ENCODE assay signal across 1 cellular context in the genomic region with DNA sequence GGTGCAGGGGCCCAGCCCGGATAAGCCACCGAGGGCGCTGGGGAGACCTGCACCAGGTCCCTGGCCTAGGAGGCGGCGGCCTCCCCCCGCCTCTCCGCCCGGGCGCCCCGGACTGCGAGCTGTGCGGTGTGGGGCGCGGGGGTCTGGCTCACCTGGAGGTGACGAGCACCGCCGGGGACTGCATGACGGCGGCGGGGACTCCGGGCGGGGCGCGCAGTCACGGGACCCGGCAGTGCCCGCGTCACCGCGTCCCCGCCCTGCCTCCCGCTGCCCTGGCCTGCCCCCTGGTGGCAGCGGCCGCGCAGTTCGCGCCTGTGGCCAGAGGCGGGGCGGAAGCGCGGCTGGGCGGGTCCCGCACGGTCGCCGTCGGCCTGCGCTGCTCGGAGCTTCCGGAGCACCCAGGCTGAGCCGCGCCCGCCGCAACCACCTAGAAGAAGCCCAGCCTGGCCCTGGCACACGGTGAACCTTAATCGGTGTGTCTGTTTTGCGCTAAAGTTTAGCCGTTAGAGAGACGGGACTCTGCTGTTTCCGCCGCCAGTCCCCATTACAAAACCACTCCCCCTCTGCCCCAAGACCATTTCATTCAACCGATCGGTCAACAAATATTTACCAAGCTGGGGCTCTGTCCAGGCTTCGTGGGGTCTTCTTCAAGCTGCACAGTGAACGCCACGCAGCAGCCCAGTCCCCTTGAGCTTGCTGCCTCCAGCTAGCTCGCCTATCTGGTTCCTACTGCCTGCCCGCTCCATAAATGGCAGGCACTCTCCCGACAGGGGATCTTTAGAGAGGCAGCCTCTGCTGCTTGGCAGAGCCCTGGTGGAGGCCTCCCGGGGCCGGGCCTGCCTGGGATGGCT.
TF ChIP-seq lines count a peak whose summit lies in the region.

A gene with protein sequence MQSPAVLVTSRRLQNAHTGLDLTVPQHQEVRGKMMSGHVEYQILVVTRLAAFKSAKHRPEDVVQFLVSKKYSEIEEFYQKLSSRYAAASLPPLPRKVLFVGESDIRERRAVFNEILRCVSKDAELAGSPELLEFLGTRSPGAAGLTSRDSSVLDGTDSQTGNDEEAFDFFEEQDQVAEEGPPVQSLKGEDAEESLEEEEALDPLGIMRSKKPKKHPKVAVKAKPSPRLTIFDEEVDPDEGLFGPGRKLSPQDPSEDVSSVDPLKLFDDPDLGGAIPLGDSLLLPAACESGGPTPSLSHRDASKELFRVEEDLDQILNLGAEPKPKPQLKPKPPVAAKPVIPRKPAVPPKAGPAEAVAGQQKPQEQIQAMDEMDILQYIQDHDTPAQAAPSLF (minus strand): TSS at position 219 of the 851 bp plus-strand sequence. CDS start 35 bp downstream, at position 184.

TF ChIP-seq in HepG2, 621 proteins besides CTCF, POLR2A, EP300 and RAD21 (continued from another document and continues in another):
- TF ChIP-seq, protein P1, sequence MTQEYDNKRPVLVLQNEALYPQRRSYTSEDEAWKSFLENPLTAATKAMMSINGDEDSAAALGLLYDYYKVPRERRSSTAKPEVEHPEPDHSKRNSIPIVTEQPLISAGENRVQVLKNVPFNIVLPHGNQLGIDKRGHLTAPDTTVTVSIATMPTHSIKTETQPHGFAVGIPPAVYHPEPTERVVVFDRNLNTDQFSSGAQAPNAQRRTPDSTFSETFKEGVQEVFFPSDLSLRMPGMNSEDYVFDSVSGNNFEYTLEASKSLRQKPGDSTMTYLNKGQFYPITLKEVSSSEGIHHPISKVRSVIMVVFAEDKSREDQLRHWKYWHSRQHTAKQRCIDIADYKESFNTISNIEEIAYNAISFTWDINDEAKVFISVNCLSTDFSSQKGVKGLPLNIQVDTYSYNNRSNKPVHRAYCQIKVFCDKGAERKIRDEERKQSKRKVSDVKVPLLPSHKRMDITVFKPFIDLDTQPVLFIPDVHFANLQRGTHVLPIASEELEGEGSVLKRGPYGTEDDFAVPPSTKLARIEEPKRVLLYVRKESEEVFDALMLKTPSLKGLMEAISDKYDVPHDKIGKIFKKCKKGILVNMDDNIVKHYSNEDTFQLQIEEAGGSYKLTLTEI (CRISPR knock-in tag; conservative IDR thresholded peaks at IDR 0.05), result no peak
- TF ChIP-seq RCOR2 (CRISPR knock-in tag; IDR thresholded peaks at IDR 0.05) (no peak), JARID2 (CRISPR knock-in tag; IDR thresholded peaks at IDR 0.05; ENCODE audit: insufficient replicate concordance) (peak; percentile 80), ZNF331 (CRISPR knock-in tag; IDR thresholded peaks at IDR 0.05) (peak; percentile 87), FOXK2 (IDR thresholded peaks at IDR 0.05) (no peak), ARNT (IDR thresholded peaks at IDR 0.05) (no peak), ZNF468 (CRISPR knock-in tag; IDR thresholded peaks at IDR 0.05) (no peak), REPIN1 (CRISPR knock-in tag; IDR thresholded peaks at IDR 0.05; ENCODE audit: borderline replicate concordance, low read depth) (peak; percentile 44; the same call in 1 of the 2 replicates), FOXC1 (CRISPR knock-in tag; IDR thresholded peaks at IDR 0.05; ENCODE audit: borderline replicate concordance) (peak; percentile 89), NFKBIZ (CRISPR knock-in tag; IDR thresholded peaks at IDR 0.05) (peak; percentile 73; the same call in 1 of the 2 replicates), REL (CRISPR knock-in tag; conservative IDR thresholded peaks at IDR 0.05) (peak; percentile 76; the same call in 1 of the 2 replicates), FOXA3 (CRISPR knock-in tag; IDR thresholded peaks at IDR 0.05) (peak; percentile 56; the same call in 1 of the 2 replicates), SRSF4 (IDR thresholded peaks at IDR 0.05; ENCODE audit: low read depth, low read length, poor library complexity, severe bottlenecking) (no peak), MXI1 (IDR thresholded peaks at IDR 0.05; ENCODE audit: borderline replicate concordance, low read depth, low read length) (peak; percentile 77; the same call in 1 of the 3 replicates), NFE2L2 (IDR thresholded peaks at IDR 0.05; ENCODE audit: low read length) (no peak), HHEX (CRISPR knock-in tag; IDR thresholded peaks at IDR 0.05) (no peak), GTF3A (CRISPR knock-in tag; conservative IDR thresholded peaks at IDR 0.05) (no peak; the same call in 1 of the 2 replicates), BCL6 (CRISPR knock-in tag; IDR thresholded peaks at IDR 0.05) (peak; percentile 13; the same call in 1 of the 2 replicates), CENPT (CRISPR knock-in tag; IDR thresholded peaks at IDR 0.05; ENCODE audit: low read depth) (no peak; the same call in 1 of the 2 replicates), YEATS4 (CRISPR knock-in tag; IDR thresholded peaks at IDR 0.05; ENCODE audit: borderline replicate concordance) (peak; percentile 97), NFYB (CRISPR knock-in tag; IDR thresholded peaks at IDR 0.05) (no peak), NCOA2 (CRISPR knock-in tag; IDR thresholded peaks at IDR 0.05) (peak; percentile 26), ZNF572 (CRISPR knock-in tag; IDR thresholded peaks at IDR 0.05) (peak; percentile 33; the same call in 1 of the 2 replicates), PAF1 (CRISPR knock-in tag; IDR thresholded peaks at IDR 0.05) (no peak), SKI (IDR thresholded peaks at IDR 0.05; ENCODE audit: partially characterized antibody) (peak; percentile 77), NRL (CRISPR knock-in tag; IDR thresholded peaks at IDR 0.05; ENCODE audit: borderline replicate concordance) (no peak)
- TF ChIP-seq, protein P2, sequence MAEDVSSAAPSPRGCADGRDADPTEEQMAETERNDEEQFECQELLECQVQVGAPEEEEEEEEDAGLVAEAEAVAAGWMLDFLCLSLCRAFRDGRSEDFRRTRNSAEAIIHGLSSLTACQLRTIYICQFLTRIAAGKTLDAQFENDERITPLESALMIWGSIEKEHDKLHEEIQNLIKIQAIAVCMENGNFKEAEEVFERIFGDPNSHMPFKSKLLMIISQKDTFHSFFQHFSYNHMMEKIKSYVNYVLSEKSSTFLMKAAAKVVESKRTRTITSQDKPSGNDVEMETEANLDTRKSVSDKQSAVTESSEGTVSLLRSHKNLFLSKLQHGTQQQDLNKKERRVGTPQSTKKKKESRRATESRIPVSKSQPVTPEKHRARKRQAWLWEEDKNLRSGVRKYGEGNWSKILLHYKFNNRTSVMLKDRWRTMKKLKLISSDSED (CRISPR knock-in tag; IDR thresholded peaks at IDR 0.05), result no peak
- TF ChIP-seq, protein P3, sequence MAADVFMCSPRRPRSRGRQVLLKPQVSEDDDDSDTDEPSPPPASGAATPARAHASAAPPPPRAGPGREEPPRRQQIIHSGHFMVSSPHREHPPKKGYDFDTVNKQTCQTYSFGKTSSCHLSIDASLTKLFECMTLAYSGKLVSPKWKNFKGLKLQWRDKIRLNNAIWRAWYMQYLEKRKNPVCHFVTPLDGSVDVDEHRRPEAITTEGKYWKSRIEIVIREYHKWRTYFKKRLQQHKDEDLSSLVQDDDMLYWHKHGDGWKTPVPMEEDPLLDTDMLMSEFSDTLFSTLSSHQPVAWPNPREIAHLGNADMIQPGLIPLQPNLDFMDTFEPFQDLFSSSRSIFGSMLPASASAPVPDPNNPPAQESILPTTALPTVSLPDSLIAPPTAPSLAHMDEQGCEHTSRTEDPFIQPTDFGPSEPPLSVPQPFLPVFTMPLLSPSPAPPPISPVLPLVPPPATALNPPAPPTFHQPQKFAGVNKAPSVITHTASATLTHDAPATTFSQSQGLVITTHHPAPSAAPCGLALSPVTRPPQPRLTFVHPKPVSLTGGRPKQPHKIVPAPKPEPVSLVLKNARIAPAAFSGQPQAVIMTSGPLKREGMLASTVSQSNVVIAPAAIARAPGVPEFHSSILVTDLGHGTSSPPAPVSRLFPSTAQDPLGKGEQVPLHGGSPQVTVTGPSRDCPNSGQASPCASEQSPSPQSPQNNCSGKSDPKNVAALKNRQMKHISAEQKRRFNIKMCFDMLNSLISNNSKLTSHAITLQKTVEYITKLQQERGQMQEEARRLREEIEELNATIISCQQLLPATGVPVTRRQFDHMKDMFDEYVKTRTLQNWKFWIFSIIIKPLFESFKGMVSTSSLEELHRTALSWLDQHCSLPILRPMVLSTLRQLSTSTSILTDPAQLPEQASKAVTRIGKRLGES (CRISPR knock-in tag; IDR thresholded peaks at IDR 0.05; ENCODE audit: borderline replicate concordance), result peak; percentile 19; the same call in 1 of the 2 replicates
- TF ChIP-seq, protein P4, sequence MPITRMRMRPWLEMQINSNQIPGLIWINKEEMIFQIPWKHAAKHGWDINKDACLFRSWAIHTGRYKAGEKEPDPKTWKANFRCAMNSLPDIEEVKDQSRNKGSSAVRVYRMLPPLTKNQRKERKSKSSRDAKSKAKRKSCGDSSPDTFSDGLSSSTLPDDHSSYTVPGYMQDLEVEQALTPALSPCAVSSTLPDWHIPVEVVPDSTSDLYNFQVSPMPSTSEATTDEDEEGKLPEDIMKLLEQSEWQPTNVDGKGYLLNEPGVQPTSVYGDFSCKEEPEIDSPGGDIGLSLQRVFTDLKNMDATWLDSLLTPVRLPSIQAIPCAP (CRISPR knock-in tag; IDR thresholded peaks at IDR 0.05; ENCODE audit: low read depth), result no peak
- TF ChIP-seq, protein P5, sequence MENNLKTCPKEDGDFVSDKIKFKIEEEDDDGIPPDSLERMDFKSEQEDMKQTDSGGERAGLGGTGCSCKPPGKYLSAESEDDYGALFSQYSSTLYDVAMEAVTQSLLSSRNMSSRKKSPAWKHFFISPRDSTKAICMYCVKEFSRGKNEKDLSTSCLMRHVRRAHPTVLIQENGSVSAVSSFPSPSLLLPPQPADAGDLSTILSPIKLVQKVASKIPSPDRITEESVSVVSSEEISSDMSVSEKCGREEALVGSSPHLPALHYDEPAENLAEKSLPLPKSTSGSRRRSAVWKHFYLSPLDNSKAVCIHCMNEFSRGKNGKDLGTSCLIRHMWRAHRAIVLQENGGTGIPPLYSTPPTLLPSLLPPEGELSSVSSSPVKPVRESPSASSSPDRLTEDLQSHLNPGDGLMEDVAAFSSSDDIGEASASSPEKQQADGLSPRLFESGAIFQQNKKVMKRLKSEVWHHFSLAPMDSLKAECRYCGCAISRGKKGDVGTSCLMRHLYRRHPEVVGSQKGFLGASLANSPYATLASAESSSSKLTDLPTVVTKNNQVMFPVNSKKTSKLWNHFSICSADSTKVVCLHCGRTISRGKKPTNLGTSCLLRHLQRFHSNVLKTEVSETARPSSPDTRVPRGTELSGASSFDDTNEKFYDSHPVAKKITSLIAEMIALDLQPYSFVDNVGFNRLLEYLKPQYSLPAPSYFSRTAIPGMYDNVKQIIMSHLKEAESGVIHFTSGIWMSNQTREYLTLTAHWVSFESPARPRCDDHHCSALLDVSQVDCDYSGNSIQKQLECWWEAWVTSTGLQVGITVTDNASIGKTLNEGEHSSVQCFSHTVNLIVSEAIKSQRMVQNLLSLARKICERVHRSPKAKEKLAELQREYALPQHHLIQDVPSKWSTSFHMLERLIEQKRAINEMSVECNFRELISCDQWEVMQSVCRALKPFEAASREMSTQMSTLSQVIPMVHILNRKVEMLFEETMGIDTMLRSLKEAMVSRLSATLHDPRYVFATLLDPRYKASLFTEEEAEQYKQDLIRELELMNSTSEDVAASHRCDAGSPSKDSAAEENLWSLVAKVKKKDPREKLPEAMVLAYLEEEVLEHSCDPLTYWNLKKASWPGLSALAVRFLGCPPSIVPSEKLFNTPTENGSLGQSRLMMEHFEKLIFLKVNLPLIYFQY (CRISPR knock-in tag; IDR thresholded peaks at IDR 0.05; ENCODE audit: borderline replicate concordance), result peak; percentile 34; the same call in 1 of the 2 replicates
- TF ChIP-seq, protein P6, sequence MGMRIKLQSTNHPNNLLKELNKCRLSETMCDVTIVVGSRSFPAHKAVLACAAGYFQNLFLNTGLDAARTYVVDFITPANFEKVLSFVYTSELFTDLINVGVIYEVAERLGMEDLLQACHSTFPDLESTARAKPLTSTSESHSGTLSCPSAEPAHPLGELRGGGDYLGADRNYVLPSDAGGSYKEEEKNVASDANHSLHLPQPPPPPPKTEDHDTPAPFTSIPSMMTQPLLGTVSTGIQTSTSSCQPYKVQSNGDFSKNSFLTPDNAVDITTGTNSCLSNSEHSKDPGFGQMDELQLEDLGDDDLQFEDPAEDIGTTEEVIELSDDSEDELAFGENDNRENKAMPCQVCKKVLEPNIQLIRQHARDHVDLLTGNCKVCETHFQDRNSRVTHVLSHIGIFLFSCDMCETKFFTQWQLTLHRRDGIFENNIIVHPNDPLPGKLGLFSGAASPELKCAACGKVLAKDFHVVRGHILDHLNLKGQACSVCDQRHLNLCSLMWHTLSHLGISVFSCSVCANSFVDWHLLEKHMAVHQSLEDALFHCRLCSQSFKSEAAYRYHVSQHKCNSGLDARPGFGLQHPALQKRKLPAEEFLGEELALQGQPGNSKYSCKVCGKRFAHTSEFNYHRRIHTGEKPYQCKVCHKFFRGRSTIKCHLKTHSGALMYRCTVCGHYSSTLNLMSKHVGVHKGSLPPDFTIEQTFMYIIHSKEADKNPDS (CRISPR knock-in tag; IDR thresholded peaks at IDR 0.05), result no peak
- TF ChIP-seq, protein P7, sequence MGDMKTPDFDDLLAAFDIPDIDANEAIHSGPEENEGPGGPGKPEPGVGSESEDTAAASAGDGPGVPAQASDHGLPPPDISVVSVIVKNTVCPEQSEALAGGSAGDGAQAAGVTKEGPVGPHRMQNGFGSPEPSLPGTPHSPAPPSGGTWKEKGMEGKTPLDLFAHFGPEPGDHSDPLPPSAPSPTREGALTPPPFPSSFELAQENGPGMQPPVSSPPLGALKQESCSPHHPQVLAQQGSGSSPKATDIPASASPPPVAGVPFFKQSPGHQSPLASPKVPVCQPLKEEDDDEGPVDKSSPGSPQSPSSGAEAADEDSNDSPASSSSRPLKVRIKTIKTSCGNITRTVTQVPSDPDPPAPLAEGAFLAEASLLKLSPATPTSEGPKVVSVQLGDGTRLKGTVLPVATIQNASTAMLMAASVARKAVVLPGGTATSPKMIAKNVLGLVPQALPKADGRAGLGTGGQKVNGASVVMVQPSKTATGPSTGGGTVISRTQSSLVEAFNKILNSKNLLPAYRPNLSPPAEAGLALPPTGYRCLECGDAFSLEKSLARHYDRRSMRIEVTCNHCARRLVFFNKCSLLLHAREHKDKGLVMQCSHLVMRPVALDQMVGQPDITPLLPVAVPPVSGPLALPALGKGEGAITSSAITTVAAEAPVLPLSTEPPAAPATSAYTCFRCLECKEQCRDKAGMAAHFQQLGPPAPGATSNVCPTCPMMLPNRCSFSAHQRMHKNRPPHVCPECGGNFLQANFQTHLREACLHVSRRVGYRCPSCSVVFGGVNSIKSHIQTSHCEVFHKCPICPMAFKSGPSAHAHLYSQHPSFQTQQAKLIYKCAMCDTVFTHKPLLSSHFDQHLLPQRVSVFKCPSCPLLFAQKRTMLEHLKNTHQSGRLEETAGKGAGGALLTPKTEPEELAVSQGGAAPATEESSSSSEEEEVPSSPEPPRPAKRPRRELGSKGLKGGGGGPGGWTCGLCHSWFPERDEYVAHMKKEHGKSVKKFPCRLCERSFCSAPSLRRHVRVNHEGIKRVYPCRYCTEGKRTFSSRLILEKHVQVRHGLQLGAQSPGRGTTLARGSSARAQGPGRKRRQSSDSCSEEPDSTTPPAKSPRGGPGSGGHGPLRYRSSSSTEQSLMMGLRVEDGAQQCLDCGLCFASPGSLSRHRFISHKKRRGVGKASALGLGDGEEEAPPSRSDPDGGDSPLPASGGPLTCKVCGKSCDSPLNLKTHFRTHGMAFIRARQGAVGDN (CRISPR knock-in tag; IDR thresholded peaks at IDR 0.05), result peak; percentile 97
- TF ChIP-seq, protein P8, sequence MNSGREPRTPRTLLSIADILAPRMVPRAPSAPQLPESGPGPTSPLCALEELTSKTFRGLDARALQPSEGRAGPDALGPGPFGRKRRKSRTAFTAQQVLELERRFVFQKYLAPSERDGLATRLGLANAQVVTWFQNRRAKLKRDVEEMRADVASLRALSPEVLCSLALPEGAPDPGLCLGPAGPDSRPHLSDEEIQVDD (CRISPR knock-in tag; IDR thresholded peaks at IDR 0.05; ENCODE audit: borderline replicate concordance), result no peak; the same call in none of the 2 replicates
- TF ChIP-seq, protein P9, sequence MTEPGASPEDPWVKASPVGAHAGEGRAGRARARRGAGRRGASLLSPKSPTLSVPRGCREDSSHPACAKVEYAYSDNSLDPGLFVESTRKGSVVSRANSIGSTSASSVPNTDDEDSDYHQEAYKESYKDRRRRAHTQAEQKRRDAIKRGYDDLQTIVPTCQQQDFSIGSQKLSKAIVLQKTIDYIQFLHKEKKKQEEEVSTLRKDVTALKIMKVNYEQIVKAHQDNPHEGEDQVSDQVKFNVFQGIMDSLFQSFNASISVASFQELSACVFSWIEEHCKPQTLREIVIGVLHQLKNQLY (CRISPR knock-in tag; IDR thresholded peaks at IDR 0.05), result peak; percentile 13; the same call in 1 of the 2 replicates
